ENCODE assay signal across 18 cellular contexts in genomic region chr3:142563491-142563997, GRCh38. TPM values are rescaled to one million over a fixed set of nuclear protein-coding genes. Genes with fewer than 3 reads are reported as not detected.
DNase-seq lines count a peak whose midpoint lies in the region; ATAC-seq and TF ChIP-seq lines count a peak whose summit lies in the region.
"Had no signal": no experiment of that assay in that cellular context is flagged by ENCODE, and none has a peak within 500 bp of the region (broad histone marks: within the 10 kb centered on the region; RNA-seq: fewer than 3 reads in every experiment).

No MANE protein-coding gene starts in this region.

- peaks cover 2% of the 10 kb centered on the region for H3K9me3 Mint-ChIP-seq in activated CD8-positive, alpha-beta memory T cell treated with anti-CD3 and anti-CD28 coated beads, Interleukin-2, amount 10 ng/mL, durations not matched to agents 7 days and 5 days (ENCODE audit: low read depth)
- no peaks in the 10 kb centered on the region for H3K9me3 Mint-ChIP-seq in effector memory CD8-positive, alpha-beta T cell
- H3K9me3 Mint-ChIP-seq in progenitor cell of endocrine pancreas (ENCODE audit: low read depth), result no peaks in the 10 kb centered on the region
- H3K9me3 Mint-ChIP-seq: CD4-positive, alpha-beta memory T cell; GM23338 had no signal

- peaks cover 4 to 78% (median 73%) of the 10 kb centered on the region in 4 donors for H3K36me3 ChIP-seq in stomach

- no peak for TF ChIP-seq CTCF in progenitor cell of endocrine pancreas (IDR thresholded peaks at IDR 0.05; ENCODE audit: unreplicated experiment)
- TF ChIP-seq CTCF in stomach (IDR thresholded peaks at IDR 0.05), result no peak

- peak overlapping the region; percentile 26 for H3K27ac Mint-ChIP-seq in activated CD8-positive, alpha-beta memory T cell treated with anti-CD3 and anti-CD28 coated beads, Interleukin-2, amount 10 ng/mL, durations not matched to agents 7 days and 5 days
- H3K27ac Mint-ChIP-seq in T-helper 17 cell (peak overlapping the region; percentile 19), progenitor cell of endocrine pancreas (peak overlapping the region; percentile 68)
- peak overlapping the region; percentile 19 to 89 for H3K27ac Mint-ChIP-seq in effector memory CD8-positive, alpha-beta T cell
- H3K27ac Mint-ChIP-seq: GM23338 had no signal

- H3K27me3 ChIP-seq in stomach, result no peaks in the 10 kb centered on the region

- WGBS in stomach, 5 donors, result 79 to 87% (median 83%) methylated on average over 4 of the region's 4 CpGs

- no peak for DNase-seq in activated CD8-positive, alpha-beta memory T cell treated with anti-CD3 and anti-CD28 coated beads, Interleukin-2, amount 10 ng/mL, durations not matched to agents 7 days and 5 days
- DNase-seq in activated CD8-positive, alpha-beta memory T cell treated with anti-CD3 and anti-CD28 coated beads for 24 hours, result no peak
- DNase-seq in T-helper 17 cell (no peak), progenitor cell of endocrine pancreas (ENCODE audit: low spot score, unreplicated experiment) (no peak), superior temporal gyrus (ENCODE audit: extremely low spot score) (no peak), DMS53 treated with DMSO at 0.1 percent for 48 hours (lab: John Stamatoyannopoulos, UW; ENCODE audit: unreplicated experiment) (no peak), stomach (no peak)
- DNase-seq in effector memory CD8-positive, alpha-beta T cell, result no peak
- DNase-seq: CD4-positive, alpha-beta memory T cell; DND-41; KBM-7; MV-4-11; NCI-H1417; NCI-H1930; NCI-H2171; NCI-H446; NK-92 treated with Interleukin-12 subunit alpha and Interleukin-12 subunit beta, amount 100 ng/mL, for 24 hours had no signal

- intact Hi-C loops in stomach (cut with DNase I; ENCODE audit: low total_unique reads), result no loop called here

- H3K4me3 Mint-ChIP-seq in activated CD8-positive, alpha-beta memory T cell treated with anti-CD3 and anti-CD28 coated beads, Interleukin-2, amount 10 ng/mL, durations not matched to agents 7 days and 5 days, result no peak overlapping the region
- no peak overlapping the region for H3K4me3 Mint-ChIP-seq in T-helper 17 cell
- no peak overlapping the region for H3K4me3 Mint-ChIP-seq in effector memory CD8-positive, alpha-beta T cell
- no peak overlapping the region for H3K4me3 Mint-ChIP-seq in progenitor cell of endocrine pancreas (ENCODE audit: low read depth)
- H3K4me3 Mint-ChIP-seq: CD4-positive, alpha-beta memory T cell; GM23338 had no signal

- no peaks in the 10 kb centered on the region for H3K9me3 ChIP-seq in T-helper 17 cell (ENCODE audit: control insufficient read depth, low read length, poor library complexity, severe bottlenecking)
- H3K9me3 ChIP-seq in stomach, result no peaks in the 10 kb centered on the region

- H3K27me3 Mint-ChIP-seq in activated CD8-positive, alpha-beta memory T cell treated with anti-CD3 and anti-CD28 coated beads, Interleukin-2, amount 10 ng/mL, durations not matched to agents 7 days and 5 days, result no peaks in the 10 kb centered on the region
- H3K27me3 Mint-ChIP-seq in T-helper 17 cell (no peaks in the 10 kb centered on the region), progenitor cell of endocrine pancreas (no peaks in the 10 kb centered on the region)
- H3K27me3 Mint-ChIP-seq in effector memory CD8-positive, alpha-beta T cell, result no peaks in the 10 kb centered on the region
- H3K27me3 Mint-ChIP-seq: CD4-positive, alpha-beta memory T cell had no signal

- no peak for TF ChIP-seq POLR2A in stomach (IDR thresholded peaks at IDR 0.05)

- H3K36me3 Mint-ChIP-seq in activated CD8-positive, alpha-beta memory T cell treated with anti-CD3 and anti-CD28 coated beads, Interleukin-2, amount 10 ng/mL, durations not matched to agents 7 days and 5 days, result peaks cover 41% of the 10 kb centered on the region
- H3K36me3 Mint-ChIP-seq in T-helper 17 cell (ENCODE audit: low read depth) (no peaks in the 10 kb centered on the region), progenitor cell of endocrine pancreas (ENCODE audit: insufficient read depth) (peaks cover 8% of the 10 kb centered on the region)
- H3K36me3 Mint-ChIP-seq in effector memory CD8-positive, alpha-beta T cell (ENCODE audit: insufficient read depth), result peaks cover 67% of the 10 kb centered on the region

- no peaks in the 10 kb centered on the region for H3K4me1 ChIP-seq in stomach

- H3K27ac ChIP-seq in stomach, result no peak overlapping the region

- no peak for TF ChIP-seq EP300 in stomach (IDR thresholded peaks at IDR 0.05)

- H3K4me3 ChIP-seq in stomach, result no peak overlapping the region
- H3K4me3 ChIP-seq: GM23338 had no signal

- H3K4me1 Mint-ChIP-seq in activated CD8-positive, alpha-beta memory T cell treated with anti-CD3 and anti-CD28 coated beads, Interleukin-2, amount 10 ng/mL, durations not matched to agents 7 days and 5 days, result peaks cover 13% of the 10 kb centered on the region
- peaks cover 3% of the 10 kb centered on the region for H3K4me1 Mint-ChIP-seq in T-helper 17 cell
- peaks cover 0 to 11% of the 10 kb centered on the region in 2 donors for H3K4me1 Mint-ChIP-seq in effector memory CD8-positive, alpha-beta T cell (ENCODE audit: low read depth in 2 of 2)
- peaks cover 9% of the 10 kb centered on the region for H3K4me1 Mint-ChIP-seq in progenitor cell of endocrine pancreas (ENCODE audit: low read depth)

- no peak for ATAC-seq in activated CD8-positive, alpha-beta memory T cell treated with anti-CD3 and anti-CD28 coated beads, Interleukin-2, amount 10 ng/mL, durations not matched to agents 7 days and 5 days
- ATAC-seq in T-helper 17 cell, result no peak
- no peak for ATAC-seq in effector memory CD8-positive, alpha-beta T cell (replicated peaks)
- ATAC-seq: GM23338 had no signal

- CTCF ChIA-PET in activated CD8-positive, alpha-beta memory T cell treated with anti-CD3 and anti-CD28 coated beads, Interleukin-2, amount 10 ng/mL, durations not matched to agents 7 days and 5 days (lab: Charles Lee), result no interaction called here

RNA-seq across cellular contexts. Expression of gene ATR, which starts 15.0 kb away (rescaled TPM):
- total RNA-seq in activated CD8-positive, alpha-beta memory T cell treated with anti-CD3 and anti-CD28 coated beads, Interleukin-2, amount 10 ng/mL, durations not matched to agents 7 days and 5 days, result 10 to 100 TPM; 34.9 to 40.0 TPM
- total RNA-seq in T-helper 17 cell (10 to 100 TPM; 34.0 to 35.3 TPM), progenitor cell of endocrine pancreas (20.3 and 24.7 TPM in 2 replicates), stomach (10 to 100 TPM; 12.8 to 51.0 (median 34.2) TPM)
- 10 to 100 TPM in 1 of 3 donors, 1 to 10 TPM in 2; 6.0 to 13.6 (median 9.0) TPM for polyA plus RNA-seq in stomach

RNA-seq across cellular contexts. Expression of gene PLS1, which starts 32.6 kb away (rescaled TPM):
- 1 to 10 TPM; 4.2 to 4.5 TPM for total RNA-seq in activated CD8-positive, alpha-beta memory T cell treated with anti-CD3 and anti-CD28 coated beads, Interleukin-2, amount 10 ng/mL, durations not matched to agents 7 days and 5 days
- total RNA-seq in T-helper 17 cell (1 to 10 TPM in 1 of 2 donors, under 1 TPM in 1; 0.44 to 1.0 TPM), progenitor cell of endocrine pancreas (15.7 and 16.0 TPM in 2 replicates), stomach (10 to 100 TPM; 12.5 to 79.1 (median 27.1) TPM)
- polyA plus RNA-seq in stomach, result 10 to 100 TPM in 2 of 3 donors, 1 to 10 TPM in 1; 5.2 to 26.1 (median 10.1) TPM
